12 cellular contexts compared by ENCODE assay signal in the genomic region with DNA sequence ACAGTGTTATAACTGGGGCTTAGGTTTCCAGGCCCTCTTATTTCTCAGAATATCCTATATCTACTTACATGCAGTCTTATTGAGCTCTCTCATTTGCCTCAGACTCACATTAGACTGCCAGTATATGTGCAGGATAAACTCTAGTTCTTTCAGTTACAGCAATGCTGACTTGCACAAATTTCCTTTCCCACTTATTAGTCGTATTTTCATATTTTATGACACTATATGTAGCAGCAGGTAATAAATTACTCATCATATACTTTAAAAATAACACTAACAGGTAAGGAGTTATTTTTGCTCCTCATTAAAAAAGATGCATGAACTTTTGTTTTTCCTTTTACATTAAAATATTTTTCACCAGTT.
DNase-seq lines count a peak whose midpoint lies in the region; ATAC-seq and TF ChIP-seq lines count a peak whose summit lies in the region.
"Had no signal": no experiment of that assay in that cellular context is flagged by ENCODE, and none has a peak within 500 bp of the region (broad histone marks: within the 10 kb centered on the region; RNA-seq: fewer than 3 reads in every experiment).

No MANE protein-coding gene starts in this region.

- H3K36me3 ChIP-seq in GM23248 (ENCODE audit: low read depth), result no peaks in the 10 kb centered on the region
- no peaks in the 10 kb centered on the region for H3K36me3 ChIP-seq in SK-N-MC (ENCODE audit: insufficient read depth, low read length)
- no peaks in the 10 kb centered on the region for H3K36me3 ChIP-seq in hepatocyte (replicated peaks; ENCODE audit: insufficient read depth, low read depth)

- H3K4me3 ChIP-seq in GM23248, result peak overlapping the region; percentile 50
- no peak overlapping the region for H3K4me3 ChIP-seq in SK-N-MC
- H3K4me3 ChIP-seq in hepatocyte, result no peak overlapping the region
- H3K4me3 ChIP-seq in skin epidermis, result no peak overlapping the region

- no peak for ATAC-seq in HG03280 (IDR thresholded peaks at IDR 0.05; ENCODE audit: unreplicated experiment)
- ATAC-seq in GM21367 (IDR thresholded peaks at IDR 0.05; ENCODE audit: unreplicated experiment), result no peak

- H4K20me1 ChIP-seq in GM23248 (ENCODE audit: insufficient read depth) (no peaks in the 10 kb centered on the region), hepatocyte (ENCODE audit: insufficient read depth, poor library complexity, severe bottlenecking) (no peaks in the 10 kb centered on the region)

- H3K9me3 ChIP-seq in GM23248 (ENCODE audit: low read depth), result no peaks in the 10 kb centered on the region
- H3K9me3 ChIP-seq in SK-N-MC (ENCODE audit: low read depth, low read length), result no peaks in the 10 kb centered on the region
- H3K9me3 ChIP-seq in hepatocyte (ENCODE audit: low read depth), result no peaks in the 10 kb centered on the region

- H3K27me3 ChIP-seq in GM23248 (replicated peaks; ENCODE audit: insufficient read depth), result no peaks in the 10 kb centered on the region
- H3K27me3 ChIP-seq in hepatocyte, result no peaks in the 10 kb centered on the region

- H3K4me1 ChIP-seq in GM23248 (ENCODE audit: insufficient read depth) (peaks cover 72% of the 10 kb centered on the region), hepatocyte (ENCODE audit: insufficient read depth) (peaks cover 39% of the 10 kb centered on the region)

- H3K9me2 ChIP-seq in GM23248 (ENCODE audit: insufficient read depth) (no peaks in the 10 kb centered on the region), hepatocyte (replicated peaks; ENCODE audit: insufficient read depth) (no peaks in the 10 kb centered on the region)

- peaks cover 65% of the 10 kb centered on the region for H3F3A ChIP-seq in GM23248 (ENCODE audit: insufficient read depth)

- H3K4me2 ChIP-seq in GM23248 (ENCODE audit: unreplicated experiment) (peak overlapping the region; percentile 83), hepatocyte (peak overlapping the region; percentile 75)

- TF ChIP-seq CTCF in hepatocyte (IDR thresholded peaks at IDR 0.05; ENCODE audit: poor library complexity), result no peak

- H3K9ac ChIP-seq in GM23248 (peak overlapping the region; percentile 62), SK-N-MC (ENCODE audit: insufficient read length) (no peak overlapping the region)

- peak overlapping the region; percentile 86 for H3K27ac ChIP-seq in GM23248
- peak overlapping the region; percentile 58 for H3K27ac ChIP-seq in SK-N-MC
- peak overlapping the region; percentile 85 for H3K27ac ChIP-seq in hepatocyte
- peak overlapping the region in 16 of 21 experiments; percentile 26 to 86 (median 72) for H3K27ac ChIP-seq in skin epidermis

- DNase-seq in GM23248, result no peak
- DNase-seq in SK-N-MC (ENCODE audit: low read depth, low spot score), result no peak
- DNase-seq in hepatocyte (ENCODE audit: low spot score), result no peak
- DNase-seq in stimulated activated CD4-positive, alpha-beta T cell treated with anti-CD3 and anti-CD28 coated beads, Interleukin-4, amount 100 ng/mL, for 24 hours, result no peak
- DNase-seq in T-helper 2 cell, result no peak
- DNase-seq: activated naive CD8-positive, alpha-beta T cell treated with anti-CD3 and anti-CD28 coated beads, Interleukin-2, amount 10 ng/mL, durations not matched to agents 7 days and 5 days; NCI-H1694; stimulated activated CD4-positive, alpha-beta T cell treated with anti-CD3 and anti-CD28 coated beads, Interleukin-2, amount 100 ng/mL, for 48 hours; T-helper 9 cell had no signal

- H2AFZ ChIP-seq in GM23248 (no peak overlapping the region), hepatocyte (no peak overlapping the region)

- peaks cover 73% of the 10 kb centered on the region for H3K79me2 ChIP-seq in GM23248 (ENCODE audit: insufficient read depth)
- peaks cover 34% of the 10 kb centered on the region for H3K79me2 ChIP-seq in hepatocyte

- 83 to 93% methylated on average over 1 of the region's 1 CpG for WGBS in GM23248 (ENCODE audit: low coverage in 1 of 2, low lambda C conversion rate in 2 of 2, missing lambda C conversion rate in 2 of 2), 2 experiments
- WGBS in hepatocyte (ENCODE audit: low lambda C conversion rate, missing lambda C conversion rate), result 69% methylated on average over 1 of the region's 1 CpG

- in situ Hi-C loops in GM23248 (cut with MboI), result loop anchor here (10.0 kb wide), 2 partner anchors 66 to 196 kb away; a partner anchor contains a TSS
